In genomic region chr7:72927791-72928190, GRCh38 we compare ENCODE assay signal across 4 cellular contexts. TPM values are rescaled to one million over a fixed set of nuclear protein-coding genes. Genes with fewer than 3 reads are reported as not detected.
"Had no signal": no experiment of that assay in that cellular context is flagged by ENCODE, and none has a peak within 500 bp of the region (broad histone marks: within the 10 kb centered on the region; RNA-seq: fewer than 3 reads in every experiment).

No MANE protein-coding gene starts in this region.

RNA-seq across cellular contexts. Expression of gene TRIM74, which starts 41.5 kb away (rescaled TPM):
- total RNA-seq: K562, M059J, PC-3, SJSA1 had no signal
- polyA plus RNA-seq: K562 had no signal
